Comparison of ENCODE assay signal across 13 cellular contexts in genomic region chr20:45917790-45918141, GRCh38. TPM values are rescaled to one million over a fixed set of nuclear protein-coding genes. Genes with fewer than 3 reads are reported as not detected.
DNase-seq lines count a peak whose midpoint lies in the region; ATAC-seq and TF ChIP-seq lines count a peak whose summit lies in the region.
"Had no signal": no experiment of that assay in that cellular context is flagged by ENCODE, and none has a peak within 500 bp of the region (broad histone marks: within the 10 kb centered on the region; RNA-seq: fewer than 3 reads in every experiment).

No MANE protein-coding gene starts in this region.

- no peaks in the 10 kb centered on the region for H3K27me3 ChIP-seq in esophagus squamous epithelium
- H3K27me3 ChIP-seq in suprapubic skin = no peaks in the 10 kb centered on the region

- H3K4me1 ChIP-seq in esophagus squamous epithelium (peaks cover 8 to 66% (median 39%) of the 10 kb centered on the region in 3 donors), suprapubic skin (peaks cover 18% of the 10 kb centered on the region)

- ATAC-seq in HG03460 (IDR thresholded peaks at IDR 0.05; ENCODE audit: unreplicated experiment) (no peak), HG03097 (IDR thresholded peaks at IDR 0.05; ENCODE audit: low FRiP score, unreplicated experiment) (no peak)
- ATAC-seq: activated CD4-positive, alpha-beta T cell treated with anti-CD3 and anti-CD28 coated beads for 36 hours; CD8-positive, alpha-beta T cell had no signal

- TF ChIP-seq POLR2A in esophagus squamous epithelium (IDR thresholded peaks at IDR 0.05) (no peak), suprapubic skin (IDR thresholded peaks at IDR 0.05) (no peak)

- intact Hi-C loops in esophagus squamous epithelium (cut with DNase I) = no loop called here

- DNase-seq in RWPE1 (ENCODE audit: low spot score) (no peak), esophagus squamous epithelium (lab: John Stamatoyannopoulos, UW) (no peak), middle frontal gyrus (ENCODE audit: extremely low spot score, low spot score) (peak; percentile 8), suprapubic skin (ENCODE audit: low spot score in 2 of 2) (no peak), NCI-H446 (lab: John Stamatoyannopoulos, UW) (no peak), OCI-M1 (lab: John Stamatoyannopoulos, UW) (no peak)
- DNase-seq: activated CD4-positive, alpha-beta T cell treated with anti-CD3 and anti-CD28 coated beads for 36 hours; activated effector memory CD4-positive, alpha-beta T cell treated with Interleukin-2 at 50 U/mL for 16 hours; CD8-positive, alpha-beta T cell; cerebellar nuclear complex; NCI-H748 treated with DMSO at 0.1 percent for 48 hours had no signal

- 55 to 68% methylated on average over 5 of the region's 5 CpGs for WGBS in esophagus squamous epithelium, 2 donors
- 61% methylated on average over 5 of the region's 5 CpGs for WGBS in suprapubic skin

- no peak for TF ChIP-seq EP300 in suprapubic skin (IDR thresholded peaks at IDR 0.05)

- H3K9me3 ChIP-seq in esophagus squamous epithelium (no peaks in the 10 kb centered on the region), suprapubic skin (no peaks in the 10 kb centered on the region)

- CTCF ChIA-PET in RWPE1 (lab: Yijun Ruan, JAX) = interaction anchor here (0.7 kb wide), 1 partner anchor 624 kb away, joined by 3 read pairs; no protein-coding TSS in a partner anchor

- POLR2A ChIA-PET in RWPE1 (lab: Yijun Ruan, JAX; ENCODE audit: low non-redundant PET) = no interaction called here

- no peaks in the 10 kb centered on the region for H3K36me3 ChIP-seq in esophagus squamous epithelium
- H3K36me3 ChIP-seq in suprapubic skin = no peaks in the 10 kb centered on the region

- 0 out of 2 replicates have a peak overlapping the region, but pooled peaks have one; percentile 1 for H3K27ac ChIP-seq in RWPE1
- H3K27ac ChIP-seq in esophagus squamous epithelium = peak overlapping the region; percentile 24 to 86 (median 62)
- H3K27ac ChIP-seq in suprapubic skin = peak overlapping the region; percentile 50

- TF ChIP-seq CTCF in RWPE1 (conservative IDR thresholded peaks at IDR 0.05; ENCODE audit: low read depth) (no peak), esophagus squamous epithelium (IDR thresholded peaks at IDR 0.05) (no peak), suprapubic skin (IDR thresholded peaks at IDR 0.05) (no peak)

- H3K4me3 ChIP-seq in esophagus squamous epithelium (no peak overlapping the region), suprapubic skin (no peak overlapping the region)

RNA-seq across cellular contexts. Expression of gene PLTP, which starts 5.8 kb away (rescaled TPM):
- total RNA-seq in esophagus squamous epithelium = 100 to 1,000 TPM in 2 of 4 donors, 10 to 100 TPM in 1, 1 to 10 TPM in 1; 5.9 to 248 (median 92.6) TPM
- total RNA-seq in suprapubic skin = 100 to 1,000 TPM in 1 of 4 donors, 10 to 100 TPM in 3; 49.2 to 138 (median 70.4) TPM
- total RNA-seq: CD8-positive, alpha-beta T cell had no signal

RNA-seq across cellular contexts. Expression of gene PCIF1, which starts 16.7 kb away (rescaled TPM):
- total RNA-seq in esophagus squamous epithelium (10 to 100 TPM; 10.4 to 36.8 (median 16.4) TPM), suprapubic skin (10 to 100 TPM; 37.2 to 70.3 (median 42.4) TPM)

RNA-seq across cellular contexts. Expression of gene CTSA, which starts 26.6 kb away (rescaled TPM):
- 10 to 100 TPM; 44.5 to 74.8 (median 56.8) TPM for total RNA-seq in esophagus squamous epithelium
- total RNA-seq in suprapubic skin = 100 to 1,000 TPM in 3 of 4 donors, 10 to 100 TPM in 1; 95.5 to 133 (median 120) TPM

RNA-seq across cellular contexts. Expression of gene NEURL2, which starts 26.8 kb away (rescaled TPM):
- 1 to 10 TPM; 4.1 to 6.5 (median 5.5) TPM for total RNA-seq in esophagus squamous epithelium
- total RNA-seq in suprapubic skin = 10 to 100 TPM in 1 of 4 donors, 1 to 10 TPM in 3; 4.2 to 11.5 (median 5.7) TPM

RNA-seq across cellular contexts. Expression of gene SPATA25, which starts 30.3 kb away (rescaled TPM):
- total RNA-seq in esophagus squamous epithelium (1 to 10 TPM in 2 of 4 donors, not detected in 2; 1.1 to 1.3 TPM), suprapubic skin (10 to 100 TPM in 1 of 4 donors, 1 to 10 TPM in 2, not detected in 1; 1.9 to 12.9 (median 6.4) TPM)

Comparison
In these comparisons a context has a peak if more than half of its experiments do, and no peak if none do; other contexts are left out.
1. H3K27ac ChIP-seq: peak in every context shown above with its lines; median percentile 62 in esophagus squamous epithelium; 50 in suprapubic skin; 1 in RWPE1.